ENCODE assay signal across 17 cellular contexts in genomic region chr4:7966281-7967062, GRCh38. TPM values are rescaled to one million over a fixed set of nuclear protein-coding genes. Genes with fewer than 3 reads are reported as not detected.
DNase-seq lines count a peak whose midpoint lies in the region; ATAC-seq and TF ChIP-seq lines count a peak whose summit lies in the region.
"Had no signal": no experiment of that assay in that cellular context is flagged by ENCODE, and none has a peak within 500 bp of the region (broad histone marks: within the 10 kb centered on the region; RNA-seq: fewer than 3 reads in every experiment).

No MANE protein-coding gene starts in this region.

- peaks cover 8% of the 10 kb centered on the region; the same call in 1 of the 2 replicates for H3K79me2 ChIP-seq in SK-N-SH (ENCODE audit: insufficient read depth)
- H3K79me2 ChIP-seq in GM23338 (replicated peaks; ENCODE audit: insufficient read depth) = no peaks in the 10 kb centered on the region
- H3K79me2 ChIP-seq in neural progenitor cell (ENCODE audit: low read depth) = no peaks in the 10 kb centered on the region

- no peaks in the 10 kb centered on the region for H3K36me3 Mint-ChIP-seq in GM23338 (ENCODE audit: low read depth)
- H3K36me3 Mint-ChIP-seq in central memory CD8-positive, alpha-beta T cell (ENCODE audit: insufficient read depth) = peaks cover 16% of the 10 kb centered on the region
- H3K36me3 Mint-ChIP-seq in neural progenitor cell = no peaks in the 10 kb centered on the region

- no peak overlapping the region for H3K27ac ChIP-seq in SK-N-SH (ENCODE audit: low read depth in 2 of 2, low read length in 1 of 2)
- no peak overlapping the region for H3K27ac ChIP-seq in GM23338 (ENCODE audit: low read depth)
- H3K27ac ChIP-seq in neural progenitor cell = no peak overlapping the region
- H3K27ac ChIP-seq: 22Rv1 had no signal

- no peaks in the 10 kb centered on the region for H3K36me3 ChIP-seq in SK-N-SH (replicated peaks in 1 of 2; ENCODE audit: control insufficient read depth in 1 of 2, insufficient read depth in 2 of 2, low read length in 1 of 2)
- no peaks in the 10 kb centered on the region for H3K36me3 ChIP-seq in GM23338 (ENCODE audit: insufficient read depth)
- H3K36me3 ChIP-seq in neural progenitor cell = no peaks in the 10 kb centered on the region

- no peak overlapping the region for H3K27ac Mint-ChIP-seq in GM23338
- peak overlapping the region; percentile 92 for H3K27ac Mint-ChIP-seq in central memory CD8-positive, alpha-beta T cell (ENCODE audit: low read depth)
- H3K27ac Mint-ChIP-seq in neural progenitor cell = peak overlapping the region; percentile 72

- TF ChIP-seq EP300 in SK-N-SH (IDR thresholded peaks at IDR 0.05; ENCODE audit: borderline replicate concordance in 1 of 2, low read depth in 1 of 2, low read length in 1 of 2) = no peak

- H3K4me1 ChIP-seq in SK-N-SH (ENCODE audit: control insufficient read depth in 1 of 2, insufficient read depth in 2 of 2, low read depth in 1 of 2, low read length in 1 of 2) (peaks cover 27 to 41% of the 10 kb centered on the region in 2 experiments; a peak in 3 of 4 replicates), GM23338 (ENCODE audit: insufficient read depth) (peaks cover 6% of the 10 kb centered on the region; the same call in 1 of the 2 replicates), neural progenitor cell (peaks cover 2% of the 10 kb centered on the region)

- H3K9me2 ChIP-seq in SK-N-SH (no peaks in the 10 kb centered on the region), GM23338 (ENCODE audit: insufficient read depth) (no peaks in the 10 kb centered on the region)

- H3K27me3 Mint-ChIP-seq in GM23338 (ENCODE audit: insufficient read depth, low read depth, poor library complexity) = peaks cover 4% of the 10 kb centered on the region
- H3K27me3 Mint-ChIP-seq in central memory CD8-positive, alpha-beta T cell = no peaks in the 10 kb centered on the region
- H3K27me3 Mint-ChIP-seq in neural progenitor cell (ENCODE audit: insufficient read depth, low read depth) = peaks cover 5% of the 10 kb centered on the region

- POLR2A ChIA-PET in SK-N-SH (lab: Yijun Ruan, JAX) = no interaction called here

- no peak overlapping the region for H3K9ac ChIP-seq in SK-N-SH
- no peak overlapping the region for H3K9ac ChIP-seq in neural progenitor cell

- CTCF ChIA-PET in SK-N-SH (lab: Yijun Ruan, JAX) = interaction anchor here (1.0 to 4.0 kb wide), 4 partner anchors 9 to 164 kb away, joined by 3 to 19 read pairs (median 8); no protein-coding TSS in a partner anchor

- H3K4me2 ChIP-seq in SK-N-SH = no peak overlapping the region
- H3K4me2 ChIP-seq in GM23338 = no peak overlapping the region
- H3K4me2 ChIP-seq in neural progenitor cell = no peak overlapping the region

- ATAC-seq in SK-N-SH treated with all-trans-retinoic acid at 6 μM for 48 hours = no peak
- ATAC-seq in GM23338 = no peak
- no peak for ATAC-seq in central memory CD8-positive, alpha-beta T cell (replicated peaks; ENCODE audit: extremely low read depth, poor library complexity, severe bottlenecking)
- ATAC-seq: HCT116, K562 had no signal

- H3K9me3 ChIP-seq in SK-N-SH = no peaks in the 10 kb centered on the region
- H3K9me3 ChIP-seq in neural progenitor cell (ENCODE audit: low read depth) = no peaks in the 10 kb centered on the region

- no peaks in the 10 kb centered on the region for H3K9me3 Mint-ChIP-seq in GM23338
- H3K9me3 Mint-ChIP-seq in central memory CD8-positive, alpha-beta T cell = no peaks in the 10 kb centered on the region
- H3K9me3 Mint-ChIP-seq in neural progenitor cell = no peaks in the 10 kb centered on the region

- H2AFZ ChIP-seq in SK-N-SH (ENCODE audit: low read depth) = no peak overlapping the region
- 0 out of 2 replicates have a peak overlapping the region, but pooled peaks have one; percentile 5 for H2AFZ ChIP-seq in GM23338
- no peak overlapping the region for H2AFZ ChIP-seq in neural progenitor cell (replicated peaks)

- no peaks in the 10 kb centered on the region for H4K20me1 ChIP-seq in SK-N-SH (ENCODE audit: insufficient read depth)
- no peaks in the 10 kb centered on the region; the same call in 1 of the 2 replicates for H4K20me1 ChIP-seq in GM23338 (replicated peaks; ENCODE audit: insufficient read depth)
- no peaks in the 10 kb centered on the region for H4K20me1 ChIP-seq in neural progenitor cell (ENCODE audit: low read depth)

- no peak for TF ChIP-seq RAD21 in SK-N-SH (IDR thresholded peaks at IDR 0.05; ENCODE audit: low read length)

- WGBS in SK-N-SH (ENCODE audit: low lambda C conversion rate) = 81% methylated on average over 15 of the region's 37 CpGs

- H3K4me3 ChIP-seq in SK-N-SH (ENCODE audit: low read depth in 2 of 2, low read length in 1 of 2) (no peak overlapping the region), GM23338 (no peak overlapping the region), neural progenitor cell (no peak overlapping the region)
- H3K4me3 ChIP-seq: K562 had no signal

- no peaks in the 10 kb centered on the region for H3K27me3 ChIP-seq in SK-N-SH (ENCODE audit: insufficient read depth)
- H3K27me3 ChIP-seq in GM23338 (ENCODE audit: insufficient read depth) = no peaks in the 10 kb centered on the region
- H3K27me3 ChIP-seq in neural progenitor cell = no peaks in the 10 kb centered on the region

- TF ChIP-seq CTCF in SK-N-SH (IDR thresholded peaks at IDR 0.05) (no peak), GM23338 (conservative IDR thresholded peaks at IDR 0.05; ENCODE audit: low read depth in 2 of 2) (no peak), neural progenitor cell (IDR thresholded peaks at IDR 0.05) (no peak)

- DNase-seq in SK-N-SH (peak; percentile 47), GM23338 (ENCODE audit: low spot score) (no peak), neural progenitor cell (ENCODE audit: low spot score) (no peak), SIG-M5 (lab: John Stamatoyannopoulos, UW) (no peak), KG1 (lab: John Stamatoyannopoulos, UW) (no peak), NCI-H1048 (lab: John Stamatoyannopoulos, UW) (no peak)
- DNase-seq in central memory CD8-positive, alpha-beta T cell (ENCODE audit: low spot score in 2 of 2) = no peak
- DNase-seq: C1 segment of cervical spinal cord, NCI-H1092, NCI-H2107, NCI-H345, NCI-H526 treated with DMSO at 0.1 percent for 48 hours, OCI-M1 had no signal

- H3K4me3 Mint-ChIP-seq in GM23338 (no peak overlapping the region), neural progenitor cell (peak overlapping the region; percentile 41)
- peak overlapping the region; percentile 46 for H3K4me3 Mint-ChIP-seq in central memory CD8-positive, alpha-beta T cell

- H3F3A ChIP-seq in SK-N-SH (replicated peaks; ENCODE audit: insufficient read depth) (peaks cover 27% of the 10 kb centered on the region), GM23338 (replicated peaks; ENCODE audit: low read depth) (no peaks in the 10 kb centered on the region), neural progenitor cell (ENCODE audit: low read depth) (no peaks in the 10 kb centered on the region)

- H3K4me1 Mint-ChIP-seq in GM23338 (peaks cover 16% of the 10 kb centered on the region), neural progenitor cell (peaks cover 33% of the 10 kb centered on the region)
- peaks cover 62% of the 10 kb centered on the region for H3K4me1 Mint-ChIP-seq in central memory CD8-positive, alpha-beta T cell

TF ChIP-seq in SK-N-SH, 30 proteins besides CTCF, POLR2A, EP300 and RAD21 (continues in another document):
- TF ChIP-seq USF1 (IDR thresholded peaks at IDR 0.05; ENCODE audit: borderline replicate concordance, low read depth) (no peak), JUND (IDR thresholded peaks at IDR 0.05) (no peak), MEF2A (IDR thresholded peaks at IDR 0.05; ENCODE audit: borderline replicate concordance, low read depth) (no peak), NFIC (IDR thresholded peaks at IDR 0.05; ENCODE audit: borderline replicate concordance) (no peak), RFX5 (IDR thresholded peaks at IDR 0.05; ENCODE audit: low read length) (no peak)

TF ChIP-seq in SK-N-SH treated with all-trans-retinoic acid at 6 μM for 48 hours, 23 proteins besides CTCF, POLR2A, EP300 and RAD21 (continues in another document):
- TF ChIP-seq OSR1 (CRISPR knock-in tag; IDR thresholded peaks at IDR 0.05) = no peak
- TF ChIP-seq, protein P1, sequence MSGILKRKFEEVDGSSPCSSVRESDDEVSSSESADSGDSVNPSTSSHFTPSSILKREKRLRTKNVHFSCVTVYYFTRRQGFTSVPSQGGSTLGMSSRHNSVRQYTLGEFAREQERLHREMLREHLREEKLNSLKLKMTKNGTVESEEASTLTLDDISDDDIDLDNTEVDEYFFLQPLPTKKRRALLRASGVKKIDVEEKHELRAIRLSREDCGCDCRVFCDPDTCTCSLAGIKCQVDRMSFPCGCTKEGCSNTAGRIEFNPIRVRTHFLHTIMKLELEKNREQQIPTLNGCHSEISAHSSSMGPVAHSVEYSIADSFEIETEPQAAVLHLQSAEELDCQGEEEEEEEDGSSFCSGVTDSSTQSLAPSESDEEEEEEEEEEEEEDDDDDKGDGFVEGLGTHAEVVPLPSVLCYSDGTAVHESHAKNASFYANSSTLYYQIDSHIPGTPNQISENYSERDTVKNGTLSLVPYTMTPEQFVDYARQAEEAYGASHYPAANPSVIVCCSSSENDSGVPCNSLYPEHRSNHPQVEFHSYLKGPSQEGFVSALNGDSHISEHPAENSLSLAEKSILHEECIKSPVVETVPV (CRISPR knock-in tag; IDR thresholded peaks at IDR 0.05) = no peak
- TF ChIP-seq ESRRG (CRISPR knock-in tag; IDR thresholded peaks at IDR 0.05) = no peak
- no peak for TF ChIP-seq ZNF70 (CRISPR knock-in tag; IDR thresholded peaks at IDR 0.05)

TF ChIP-seq in GM23338, 12 proteins besides CTCF, POLR2A, EP300 and RAD21 (continues in another document):
- TF ChIP-seq ZNF331 (CRISPR knock-in tag; IDR thresholded peaks at IDR 0.05; ENCODE audit: low read depth) (no peak), EZH2phosphoT487 (IDR thresholded peaks at IDR 0.05; ENCODE audit: unreplicated experiment) (no peak), STAT1 (IDR thresholded peaks at IDR 0.05; ENCODE audit: unreplicated experiment) (no peak), POLR2AphosphoS5 (IDR thresholded peaks at IDR 0.05; ENCODE audit: low read depth) (no peak), CREB1 (CRISPR knock-in tag; IDR thresholded peaks at IDR 0.05; ENCODE audit: low read depth) (no peak), JUNB (IDR thresholded peaks at IDR 0.05; ENCODE audit: unreplicated experiment) (no peak)

RNA-seq across cellular contexts. Expression of gene AFAP1, which starts 26.8 kb away (rescaled TPM):
- polyA plus RNA-seq in SK-N-SH (2012; rRNA removed) (40.6 and 67.9 TPM in 2 replicates), GM23338 (2016; fragmentation: Nextera tagmentation; extraction: Ambion mirVana) (5.4 and 6.5 TPM in 2 replicates)
- polyA plus RNA-seq in SK-N-SH (2012; cell fraction: cytosol; rRNA removed) = 48.9 and 59.9 TPM in 2 replicates
- polyA plus RNA-seq in SK-N-SH (2012; cell fraction: nucleus; rRNA removed) = 89.8 and 105 TPM in 2 replicates
- 21.5 and 25.9 TPM in 2 replicates for total RNA-seq in GM23338 (2014; rRNA removed; shearing (Covaris generic))
- 6.7 and 8.2 TPM in 2 replicates for total RNA-seq in neural progenitor cell (ENCODE audit: low replicate concordance)
